1 cellular context compared by ENCODE assay signal in the genomic region with DNA sequence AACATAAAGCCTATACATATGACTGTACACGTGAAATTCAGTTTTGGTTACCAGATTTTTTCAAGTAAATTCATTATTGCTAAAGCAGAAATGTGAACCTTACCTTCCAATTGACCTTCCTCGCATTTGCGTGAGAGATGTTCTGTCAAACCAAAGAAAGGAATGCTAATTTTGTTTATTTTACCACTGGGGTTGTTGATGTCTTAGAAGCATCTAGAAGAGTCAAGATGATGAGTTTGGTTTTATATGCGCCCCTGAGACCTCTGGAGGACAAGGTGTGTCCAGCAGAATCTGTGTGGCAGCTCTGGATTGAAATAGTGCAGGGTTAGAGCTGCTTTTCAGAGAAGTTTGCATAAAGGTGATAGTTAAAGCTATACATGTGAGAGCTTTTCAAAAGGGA.
TF ChIP-seq lines count a peak whose summit lies in the region.

No MANE protein-coding gene starts in this region.

TF ChIP-seq in H1, 55 proteins besides CTCF, POLR2A, EP300 and RAD21:
- TF ChIP-seq JUND (IDR thresholded peaks at IDR 0.05; ENCODE audit: low read length) = no peak
- TF ChIP-seq PHF8 (conservative IDR thresholded peaks at IDR 0.05; ENCODE audit: low read depth, low read length) = no peak
